14 cellular contexts compared by ENCODE assay signal in genomic region chr15:54150255-54150654, GRCh38.
DNase-seq lines count a peak whose midpoint lies in the region; ATAC-seq, FAIRE-seq and TF ChIP-seq lines count a peak whose summit lies in the region.
"Had no signal": no experiment of that assay in that cellular context is flagged by ENCODE, and none has a peak within 500 bp of the region (broad histone marks: within the 10 kb centered on the region; RNA-seq: fewer than 3 reads in every experiment).

No MANE protein-coding gene starts in this region.

- TF ChIP-seq CTCF in fibroblast of pulmonary artery (IDR thresholded peaks at IDR 0.05; ENCODE audit: low read length, missing control alignments) = no peak
- TF ChIP-seq CTCF in endothelial cell (IDR thresholded peaks at IDR 0.05; ENCODE audit: unreplicated experiment) = no peak

- no peak overlapping the region for H3K4me3 ChIP-seq in fibroblast of pulmonary artery (replicated peaks; ENCODE audit: low read depth, low read length)
- H3K4me3 ChIP-seq: right lobe of liver, SK-N-MC had no signal

- FAIRE-seq in urothelium cell line (lab: Jason Lieb, UNC) = no peak

- peak; percentile 92 for DNase-seq in NOMO-1 treated with dmso at 0.1 percent for 144 hours (lab: John Stamatoyannopoulos, UW; ENCODE audit: unreplicated experiment)
- DNase-seq in fibroblast of pulmonary artery (ENCODE audit: low read depth) = peak; percentile 73
- peak; percentile 5 for DNase-seq in urothelium cell line (ENCODE audit: low spot score)
- DNase-seq in RKO (ENCODE audit: low spot score) = no peak
- no peak for DNase-seq in endothelial cell (ENCODE audit: low spot score)
- DNase-seq: activated T-cell treated with anti-CD3 and anti-CD28 coated beads, Interleukin-2, amount 50 U/mL, for 1 hour; amygdala; left colon; NCI-H1436 treated with DMSO at 0.1 percent for 48 hours; nephron progenitor cell; right lobe of liver had no signal

- no peak overlapping the region for H3K4me3 Mint-ChIP-seq in endothelial cell (ENCODE audit: unreplicated experiment)
- H3K4me3 Mint-ChIP-seq: nephron progenitor cell had no signal

- H3K27ac Mint-ChIP-seq in endothelial cell (ENCODE audit: unreplicated experiment) = no peak overlapping the region
- H3K27ac Mint-ChIP-seq: nephron progenitor cell had no signal

- H3K9me3 Mint-ChIP-seq in endothelial cell (ENCODE audit: unreplicated experiment) = no peaks in the 10 kb centered on the region
- H3K9me3 Mint-ChIP-seq: nephron progenitor cell had no signal

- peaks cover 4% of the 10 kb centered on the region for H3K27me3 Mint-ChIP-seq in endothelial cell (ENCODE audit: unreplicated experiment)

- no peaks in the 10 kb centered on the region for H3K4me1 Mint-ChIP-seq in endothelial cell (ENCODE audit: unreplicated experiment)
- H3K4me1 Mint-ChIP-seq: nephron progenitor cell had no signal

- no peaks in the 10 kb centered on the region for H3K36me3 Mint-ChIP-seq in endothelial cell (ENCODE audit: low read depth, unreplicated experiment)

- ATAC-seq in HG03469 (IDR thresholded peaks at IDR 0.05; ENCODE audit: unreplicated experiment) (peak; percentile 75), HG02852 (IDR thresholded peaks at IDR 0.05; ENCODE audit: unreplicated experiment) (no peak)
- ATAC-seq: left colon, right lobe of liver had no signal

Comparison
In these comparisons a context has a peak if more than half of its experiments do, and no peak if none do; other contexts are left out.
1. DNase-seq: peak in NOMO-1 treated with dmso at 0.1 percent for 144 hours (single experiment), fibroblast of pulmonary artery (single experiment) and urothelium cell line (single experiment); none in RKO (single experiment) and endothelial cell (single experiment).